ENCODE assay signal across 10 cellular contexts in genomic region chr14:93965287-93965821, GRCh38. TPM values are rescaled to one million over a fixed set of nuclear protein-coding genes. Genes with fewer than 3 reads are reported as not detected.
DNase-seq lines count a peak whose midpoint lies in the region; ATAC-seq and TF ChIP-seq lines count a peak whose summit lies in the region.
"Had no signal": no experiment of that assay in that cellular context is flagged by ENCODE, and none has a peak within 500 bp of the region (broad histone marks: within the 10 kb centered on the region; RNA-seq: fewer than 3 reads in every experiment).

No MANE protein-coding gene starts in this region.

- H3K9me3 Mint-ChIP-seq in naive thymus-derived CD4-positive, alpha-beta T cell, result peaks cover 0 to 9% (median 0%) of the 10 kb centered on the region in 11 donors

- peak overlapping the region in 1 of 10 donors; percentile 29 for H3K4me3 Mint-ChIP-seq in naive thymus-derived CD4-positive, alpha-beta T cell

- H3K36me3 Mint-ChIP-seq in naive thymus-derived CD4-positive, alpha-beta T cell, result peaks cover 0 to 44% (median 0%) of the 10 kb centered on the region in 5 donors

- peak; percentile 67 for DNase-seq in Daoy (ENCODE audit: low read depth)
- peak; percentile 18 for DNase-seq in RKO (ENCODE audit: low spot score)
- peak; percentile 72 for DNase-seq in epithelial cell of esophagus (ENCODE audit: low read depth)
- no peak for DNase-seq in gastrocnemius medialis
- no peak for DNase-seq in naive thymus-derived CD4-positive, alpha-beta T cell
- no peak for DNase-seq in NCI-H2171 treated with DMSO at 0.1 percent for 48 hours (lab: John Stamatoyannopoulos, UW)
- DNase-seq in stimulated activated CD4-positive, alpha-beta T cell treated with anti-CD3 and anti-CD28 coated beads, Interleukin-2, amount 100 ng/mL, for 48 hours, result no peak
- DNase-seq in NCI-H82 (lab: John Stamatoyannopoulos, UW), result no peak

- CTCF ChIA-PET in naive thymus-derived CD4-positive, alpha-beta T cell (lab: Charles Lee), result interaction anchor here (18.5 kb wide), 1 partner anchor 26 kb away, joined by 388 read pairs; no protein-coding TSS in a partner anchor

- peaks cover 96 to 99% of the 10 kb centered on the region in 2 donors for H3K4me1 ChIP-seq in gastrocnemius medialis
- H3K4me1 ChIP-seq in naive thymus-derived CD4-positive, alpha-beta T cell (ENCODE audit: control insufficient read depth in 2 of 2, insufficient read depth in 2 of 2, low read length in 2 of 2), result peaks cover 22 to 60% of the 10 kb centered on the region in 2 donors

- H3K9me3 ChIP-seq in gastrocnemius medialis, result no peaks in the 10 kb centered on the region
- no peaks in the 10 kb centered on the region for H3K9me3 ChIP-seq in naive thymus-derived CD4-positive, alpha-beta T cell (ENCODE audit: control insufficient read depth in 2 of 3, low read length in 3 of 3)

- H3K27me3 Mint-ChIP-seq in naive thymus-derived CD4-positive, alpha-beta T cell, result no peaks in the 10 kb centered on the region

- H3K36me3 ChIP-seq in gastrocnemius medialis, result peaks cover 0 to 6% of the 10 kb centered on the region in 2 donors
- H3K36me3 ChIP-seq in naive thymus-derived CD4-positive, alpha-beta T cell (ENCODE audit: control insufficient read depth in 2 of 3, insufficient read depth in 3 of 3, low read length in 3 of 3), result no peaks in the 10 kb centered on the region

- no peak overlapping the region for H3K4me3 ChIP-seq in epithelial cell of esophagus (ENCODE audit: low read length)
- H3K4me3 ChIP-seq in gastrocnemius medialis, result peak overlapping the region in 1 of 4 donors; percentile 20
- H3K4me3 ChIP-seq in naive thymus-derived CD4-positive, alpha-beta T cell (ENCODE audit: low read length), result no peak overlapping the region
- H3K4me3 ChIP-seq: skin epidermis had no signal

- peak overlapping the region in 1 of 9 donors; percentile 100 for H3K27ac Mint-ChIP-seq in naive thymus-derived CD4-positive, alpha-beta T cell

- peak overlapping the region; percentile 97 to 100 (median 98) for H3K27ac ChIP-seq in gastrocnemius medialis
- no peak overlapping the region for H3K27ac ChIP-seq in naive thymus-derived CD4-positive, alpha-beta T cell (ENCODE audit: low read depth, low read length)

- H3K4me1 Mint-ChIP-seq in naive thymus-derived CD4-positive, alpha-beta T cell, result peaks cover 20 to 89% (median 44%) of the 10 kb centered on the region in 7 donors

- TF ChIP-seq POLR2A in gastrocnemius medialis (IDR thresholded peaks at IDR 0.05), result no peak

- in situ Hi-C loops in gastrocnemius medialis (cut with MboI; ENCODE audit: low sequenced_read_pairs in 4 of 4), result no loop called here

- intact Hi-C loops in gastrocnemius medialis (cut with DNase I; ENCODE audit: low total_unique reads), result no loop called here
- intact Hi-C loops in naive thymus-derived CD4-positive, alpha-beta T cell (cut with micrococcal nuclease), result no loop called here

- ATAC-seq in gastrocnemius medialis, result peak in 1 of 2 donors; percentile 7
- ATAC-seq in naive thymus-derived CD4-positive, alpha-beta T cell, result no peak

- no peaks in the 10 kb centered on the region for H3K27me3 ChIP-seq in gastrocnemius medialis
- no peaks in the 10 kb centered on the region for H3K27me3 ChIP-seq in naive thymus-derived CD4-positive, alpha-beta T cell (ENCODE audit: control insufficient read depth in 2 of 2, insufficient read depth in 2 of 2, low read length in 2 of 2)

- TF ChIP-seq CTCF in epithelial cell of esophagus (IDR thresholded peaks at IDR 0.05; ENCODE audit: insufficient read depth, low read depth, low read length, missing control alignments) (no peak), gastrocnemius medialis (IDR thresholded peaks at IDR 0.05 in 4 of 5, conservative IDR thresholded peaks at IDR 0.05 in 1 of 5) (no peak)

- POLR2A ChIA-PET in naive thymus-derived CD4-positive, alpha-beta T cell (lab: Charles Lee), result interaction anchor here (1.2 kb wide), 1 partner anchor 17 kb away, joined by 3 read pairs; no protein-coding TSS in a partner anchor

RNA-seq across cellular contexts. Expression of gene ASB2, which starts 11.0 kb away (rescaled TPM):
- 1.8 and 3.0 TPM in 2 replicates for total RNA-seq in Daoy (2014; rRNA removed; shearing (Covaris generic))
- 100 to 1,000 TPM; 335 to 819 (median 539) TPM for total RNA-seq in gastrocnemius medialis
- 10 to 100 TPM in 1 of 5 experiments, 1 to 10 TPM in 2, under 1 TPM in 2; 0.32 to 63.1 (median 1.4) TPM for total RNA-seq in naive thymus-derived CD4-positive, alpha-beta T cell
- not detected for polyA plus RNA-seq in naive thymus-derived CD4-positive, alpha-beta T cell

RNA-seq across cellular contexts. Expression of gene CCDC197, which starts 31.7 kb away (rescaled TPM):
- not detected in 2 replicates for total RNA-seq in Daoy (2014; rRNA removed; shearing (Covaris generic))
- under 1 TPM in 2 of 4 donors, not detected in 2; 0.56 to 0.61 TPM for total RNA-seq in gastrocnemius medialis
- not detected for total RNA-seq in naive thymus-derived CD4-positive, alpha-beta T cell
- polyA plus RNA-seq in naive thymus-derived CD4-positive, alpha-beta T cell, result not detected
- total RNA-seq: glomerular endothelial cell had no signal

RNA-seq across cellular contexts. Expression of gene FAM181A, which starts 38.2 kb away (rescaled TPM):
- not detected in 2 replicates for total RNA-seq in Daoy (2014; rRNA removed; shearing (Covaris generic))
- total RNA-seq in gastrocnemius medialis, result not detected
- total RNA-seq in naive thymus-derived CD4-positive, alpha-beta T cell, result not detected
- polyA plus RNA-seq in naive thymus-derived CD4-positive, alpha-beta T cell, result not detected
- total RNA-seq: glomerular endothelial cell had no signal

Comparison
In these comparisons a context has a peak if more than half of its experiments do, and no peak if none do; other contexts are left out.
1. DNase-seq: peak in Daoy (single experiment), RKO (single experiment) and epithelial cell of esophagus (single experiment); none in gastrocnemius medialis (0 of 2), naive thymus-derived CD4-positive, alpha-beta T cell (0 of 9), NCI-H2171 treated with DMSO at 0.1 percent for 48 hours (single experiment), stimulated activated CD4-positive, alpha-beta T cell treated with anti-CD3 and anti-CD28 coated beads, Interleukin-2, amount 100 ng/mL, for 48 hours (0 of 2) and NCI-H82 (single experiment).
2. RNA of gene ASB2, which starts 11.0 kb away (total RNA-seq): 335 to 819 TPM in gastrocnemius medialis; 1.8 to 3.0 TPM in Daoy and 0.32 to 63.1 TPM in naive thymus-derived CD4-positive, alpha-beta T cell; every median in the first group is over 4 times any median in the second.